21 cellular contexts compared by ENCODE assay signal in the genomic region with DNA sequence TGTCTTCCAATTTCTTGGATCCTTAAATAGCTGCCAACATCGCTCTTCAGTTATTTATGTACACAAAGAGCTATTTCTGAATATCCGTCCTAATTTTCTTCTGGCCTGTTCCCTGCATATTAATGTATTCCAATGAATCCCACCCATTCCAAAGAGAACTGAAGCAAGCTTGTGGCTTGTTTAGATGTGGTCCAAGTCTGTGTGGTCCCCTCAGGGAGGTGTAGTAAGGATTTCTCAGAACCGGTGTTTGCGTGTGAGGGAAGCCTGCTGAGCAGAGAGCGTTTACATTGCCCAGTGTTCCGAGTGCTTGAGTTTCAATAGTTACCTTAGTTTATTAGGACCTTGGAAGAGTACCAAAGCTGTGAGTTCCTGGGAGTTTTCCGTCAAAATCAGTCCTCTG. TPM values are rescaled to one million over a fixed set of nuclear protein-coding genes. Genes with fewer than 3 reads are reported as not detected.
DNase-seq lines count a peak whose midpoint lies in the region; ATAC-seq and TF ChIP-seq lines count a peak whose summit lies in the region.
"Had no signal": no experiment of that assay in that cellular context is flagged by ENCODE, and none has a peak within 500 bp of the region (broad histone marks: within the 10 kb centered on the region; RNA-seq: fewer than 3 reads in every experiment).

No MANE protein-coding gene starts in this region.

- peaks cover 13% of the 10 kb centered on the region for H3K79me2 ChIP-seq in hepatocyte

- no peak for TF ChIP-seq CTCF in right atrium auricular region (IDR thresholded peaks at IDR 0.05)
- TF ChIP-seq CTCF in VCaP (conservative IDR thresholded peaks at IDR 0.05) = no peak
- TF ChIP-seq CTCF in hepatocyte (IDR thresholded peaks at IDR 0.05; ENCODE audit: poor library complexity) = no peak
- TF ChIP-seq CTCF in thyroid gland (IDR thresholded peaks at IDR 0.05) = no peak
- TF ChIP-seq CTCF in GM10248 (IDR thresholded peaks at IDR 0.05; ENCODE audit: control extremely low read depth, extremely low read depth, low read depth, missing control alignments) = no peak

- no peaks in the 10 kb centered on the region for H4K20me1 ChIP-seq in hepatocyte (ENCODE audit: insufficient read depth, poor library complexity, severe bottlenecking)

- no peaks in the 10 kb centered on the region for H3K36me3 ChIP-seq in right atrium auricular region
- H3K36me3 ChIP-seq in hepatocyte (replicated peaks; ENCODE audit: insufficient read depth, low read depth) = no peaks in the 10 kb centered on the region
- H3K36me3 ChIP-seq in thyroid gland = no peaks in the 10 kb centered on the region
- H3K36me3 ChIP-seq: esophagus squamous epithelium, Peyer's patch had no signal

- no peaks in the 10 kb centered on the region for H3K27me3 ChIP-seq in right atrium auricular region
- H3K27me3 ChIP-seq in hepatocyte = no peaks in the 10 kb centered on the region
- H3K27me3 ChIP-seq in thyroid gland = no peaks in the 10 kb centered on the region
- H3K27me3 ChIP-seq: esophagus squamous epithelium, Peyer's patch had no signal

- 63% methylated on average over 7 of the region's 7 CpGs for WGBS in hepatocyte (ENCODE audit: low lambda C conversion rate, missing lambda C conversion rate)
- 17 to 33% methylated on average over 7 of the region's 7 CpGs for WGBS in thyroid gland, 2 donors

- no peak for TF ChIP-seq POLR2A in thyroid gland (IDR thresholded peaks at IDR 0.05)

- intact Hi-C loops in Right ventricle myocardium inferior (cut with DNase I) (no loop called here), thyroid gland (cut with DNase I) (no loop called here)

- H3K9me3 ChIP-seq in right atrium auricular region = no peaks in the 10 kb centered on the region
- H3K9me3 ChIP-seq in hepatocyte (ENCODE audit: low read depth) = no peaks in the 10 kb centered on the region
- no peaks in the 10 kb centered on the region for H3K9me3 ChIP-seq in thyroid gland
- H3K9me3 ChIP-seq: esophagus squamous epithelium, Peyer's patch had no signal

- H3K9me2 ChIP-seq in hepatocyte (replicated peaks; ENCODE audit: insufficient read depth) = no peaks in the 10 kb centered on the region

- no peak overlapping the region for H2AFZ ChIP-seq in hepatocyte

- H3K27ac ChIP-seq in right atrium auricular region = peak overlapping the region in 1 of 2 donors; percentile 11
- H3K27ac ChIP-seq in VCaP = peak overlapping the region; percentile 98
- H3K27ac ChIP-seq in hepatocyte = peak overlapping the region; percentile 46
- H3K27ac ChIP-seq in thyroid gland = peak overlapping the region; percentile 36 to 79 (median 49)

- ATAC-seq in Right ventricle myocardium inferior = peak; percentile 24
- ATAC-seq in GM18519 (IDR thresholded peaks at IDR 0.05; ENCODE audit: low FRiP score, unreplicated experiment) = no peak
- ATAC-seq: activated CD8-positive, alpha-beta memory T cell treated with anti-CD3 and anti-CD28 coated beads, Interleukin-2, amount 10 ng/mL, durations not matched to agents 7 days and 5 days; effector memory CD8-positive, alpha-beta T cell had no signal

- CTCF ChIA-PET in GM10248 (lab: Yijun Ruan, JAX) = interaction anchor here (0.8 to 1.5 kb wide), 7 partner anchors 9 to 111 kb away, joined by 3 to 6 read pairs (median 3); no protein-coding TSS in a partner anchor

- no peak for DNase-seq in Right ventricle myocardium inferior (ENCODE audit: missing footprints)
- DNase-seq in right atrium auricular region (ENCODE audit: low spot score) = no peak
- DNase-seq in hepatocyte (ENCODE audit: low spot score) = no peak
- DNase-seq in thyroid gland = peak; percentile 49 to 59
- DNase-seq in GM10248 (ENCODE audit: extremely low spot score) = no peak
- no peak for DNase-seq in NCI-H2227 (lab: John Stamatoyannopoulos, UW; ENCODE audit: unreplicated experiment)
- DNase-seq: activated CD4-positive, alpha-beta T cell treated with anti-CD3 and anti-CD28 coated beads for 1 hour; activated CD8-positive, alpha-beta memory T cell treated with anti-CD3 and anti-CD28 coated beads, Interleukin-2, amount 10 ng/mL, durations not matched to agents 7 days and 5 days; CD4-positive, CD25-positive, alpha-beta regulatory T cell; cerebellar nuclear complex; DMS 273 treated with DMSO at 0.1 percent for 48 hours; effector memory CD8-positive, alpha-beta T cell; esophagus squamous epithelium; H7; NCI-H82; Peyer's patch; stimulated activated CD8-positive, alpha-beta memory T cell treated with anti-CD3 and anti-CD28 coated beads, Interleukin-4, amount 100 ng/mL, for 48 hours; substantia nigra had no signal

- H3K4me2 ChIP-seq in hepatocyte = no peak overlapping the region

- peaks cover 0 to 7% of the 10 kb centered on the region in 2 donors for H3K4me1 ChIP-seq in right atrium auricular region
- peaks cover 14% of the 10 kb centered on the region for H3K4me1 ChIP-seq in hepatocyte (ENCODE audit: insufficient read depth)
- H3K4me1 ChIP-seq in thyroid gland = peaks cover 84 to 98% of the 10 kb centered on the region in 2 donors
- H3K4me1 ChIP-seq: Peyer's patch had no signal

- POLR2A ChIA-PET in GM10248 (lab: Yijun Ruan, JAX) = no interaction called here

- H3K4me3 ChIP-seq in right atrium auricular region = no peak overlapping the region
- no peak overlapping the region for H3K4me3 ChIP-seq in hepatocyte
- no peak overlapping the region for H3K4me3 ChIP-seq in thyroid gland (replicated peaks in 1 of 3)
- H3K4me3 ChIP-seq: esophagus squamous epithelium, Peyer's patch had no signal

RNA-seq across cellular contexts. Expression of a gene that starts 25.1 kb away (rescaled TPM):
- 26.6 TPM for total RNA-seq in Right ventricle myocardium inferior
- total RNA-seq in right atrium auricular region = 10 to 100 TPM; 28.7 to 86.2 TPM
- total RNA-seq in hepatocyte = 66.8 and 72.8 TPM in 2 replicates
- polyA plus RNA-seq in hepatocyte = 46.4 and 49.6 TPM in 2 replicates
- total RNA-seq in thyroid gland = 100 to 1,000 TPM in 2 of 4 donors, 10 to 100 TPM in 2; 57.6 to 220 (median 103) TPM
- polyA plus RNA-seq: neural cell had no signal

Comparison
In these comparisons a context has a peak if more than half of its experiments do, and no peak if none do; other contexts are left out.
1. DNase-seq: peak in thyroid gland (2 of 2); none in Right ventricle myocardium inferior (single experiment), right atrium auricular region (single experiment), hepatocyte (single experiment), GM10248 (single experiment) and NCI-H2227 (single experiment).